Comparison of ENCODE assay signal across 22 cellular contexts in genomic region chr2:120667981-120668380, GRCh38.
"Had no signal": no experiment of that assay in that cellular context is flagged by ENCODE, and none has a peak within 500 bp of the region (broad histone marks: within the 10 kb centered on the region; RNA-seq: fewer than 3 reads in every experiment).

No MANE protein-coding gene starts in this region.

- H3K9me3 ChIP-seq: colonic mucosa, neutrophil, right lobe of liver, testis had no signal

- H3K36me3 ChIP-seq: colonic mucosa, esophagus squamous epithelium, gastroesophageal sphincter, neutrophil, right lobe of liver, spleen, tibial nerve had no signal

- DNase-seq: colonic mucosa; dermis blood vessel endothelial cell; esophagus squamous epithelium; glutamatergic neuron; immature natural killer cell; left colon; left ventricle myocardium superior; mesenchymal stem cell; naive thymus-derived CD4-positive, alpha-beta T cell; psoas muscle; retina; spleen; stimulated activated CD4-positive, alpha-beta T cell treated with anti-CD3 and anti-CD28 coated beads, Interleukin-15, amount 100 ng/mL, for 24 hours; stimulated activated CD4-positive, alpha-beta T cell treated with anti-CD3 and anti-CD28 coated beads, Interleukin-1b, Interleukin-23, amount 100 ng/mL, for 48 hours; stimulated activated CD4-positive, alpha-beta T cell treated with anti-CD3 and anti-CD28 coated beads, Interleukin-4, amount 100 ng/mL, for 24 hours; testis had no signal

- H3K27me3 ChIP-seq: colonic mucosa, right lobe of liver, testis had no signal

- H3K27ac ChIP-seq: colonic mucosa, esophagus squamous epithelium, gastroesophageal sphincter, neutrophil, psoas muscle, right lobe of liver, spleen, testis, tibial nerve had no signal

- ATAC-seq: gastroesophageal sphincter; left colon; left ventricle myocardium superior; naive thymus-derived CD4-positive, alpha-beta T cell; psoas muscle; right lobe of liver; stimulated activated memory B cell treated with anti-CD40 and anti-IgM and Interleukin-4, amounts not matched to agents 10 μg/mL and 1 μg/mL and 100 μg/mL, for 72 hours had no signal

- H3K4me3 ChIP-seq: colonic mucosa, esophagus squamous epithelium, gastroesophageal sphincter, lung, psoas muscle, right lobe of liver, spleen, testis, tibial nerve had no signal

- H3K4me1 ChIP-seq: colonic mucosa, psoas muscle, right lobe of liver had no signal
